In genomic region chr4:72919937-72920336, GRCh38 we compare ENCODE assay signal across 25 cellular contexts.
"Had no signal": no experiment of that assay in that cellular context is flagged by ENCODE, and none has a peak within 500 bp of the region (broad histone marks: within the 10 kb centered on the region; RNA-seq: fewer than 3 reads in every experiment).

No MANE protein-coding gene starts in this region.

- H3K4me1 Mint-ChIP-seq: activated CD4-positive, alpha-beta T cell treated with anti-CD3 and anti-CD28 coated beads for 36 hours; naive thymus-derived CD4-positive, alpha-beta T cell; neural crest cell had no signal

- H3K36me3 ChIP-seq: adrenal gland, brain microvascular endothelial cell, heart right ventricle, pancreas, tibial nerve had no signal

- H3K4me3 Mint-ChIP-seq: activated CD4-positive, alpha-beta T cell treated with anti-CD3 and anti-CD28 coated beads for 36 hours; activated CD8-positive, alpha-beta T cell treated with anti-CD3 and anti-CD28 coated beads, Interleukin-2, amount 10 ng/mL, durations not matched to agents 7 days and 5 days; activated naive CD8-positive, alpha-beta T cell; activated T-cell treated with anti-CD3 and anti-CD28 coated beads, Interleukin-2, amount 50 U/mL, for 72 hours; naive thymus-derived CD4-positive, alpha-beta T cell; neural crest cell; T-helper 2 cell treated with Interferon-gamma antibody and Interleukin-4, amounts not matched to agents 5 μg/mL and 100 μg/mL, for 36 hours had no signal

- H3K27ac ChIP-seq: adrenal gland, brain microvascular endothelial cell, foreskin keratinocyte, heart right ventricle, pancreas, psoas muscle, tibial nerve had no signal

- H3K36me3 Mint-ChIP-seq: activated naive CD8-positive, alpha-beta T cell; naive thymus-derived CD4-positive, alpha-beta T cell had no signal

- H3K27me3 ChIP-seq: adrenal gland, brain microvascular endothelial cell, foreskin keratinocyte, heart right ventricle, pancreas, tibial nerve had no signal

- H3K9me3 Mint-ChIP-seq: neural crest cell; T-helper 2 cell treated with Interferon-gamma antibody and Interleukin-4, amounts not matched to agents 5 μg/mL and 100 μg/mL, for 36 hours had no signal

- H3K9me3 ChIP-seq: adrenal gland, pancreas, psoas muscle had no signal

- H3K27ac Mint-ChIP-seq: activated CD4-positive, alpha-beta T cell treated with anti-CD3 and anti-CD28 coated beads for 36 hours; activated CD8-positive, alpha-beta T cell treated with anti-CD3 and anti-CD28 coated beads, Interleukin-2, amount 10 ng/mL, durations not matched to agents 7 days and 5 days; activated naive CD8-positive, alpha-beta T cell; activated T-cell treated with anti-CD3 and anti-CD28 coated beads, Interleukin-2, amount 50 U/mL, for 72 hours; naive thymus-derived CD4-positive, alpha-beta T cell; T-helper 2 cell treated with Interferon-gamma antibody and Interleukin-4, amounts not matched to agents 5 μg/mL and 100 μg/mL, for 36 hours had no signal

- DNase-seq: activated CD4-positive, alpha-beta T cell treated with anti-CD3 and anti-CD28 coated beads for 36 hours; activated CD4-positive, CD25-positive, alpha-beta regulatory T cell; activated CD8-positive, alpha-beta T cell treated with anti-CD3 and anti-CD28 coated beads, Interleukin-2, amount 10 ng/mL, durations not matched to agents 7 days and 5 days; activated naive CD4-positive, alpha-beta T cell; activated T-cell treated with anti-CD3 and anti-CD28 coated beads for 4 hours; activated T-cell treated with anti-CD3 and anti-CD28 coated beads, Interleukin-2, amount 50 U/mL, for 72 hours; adrenal gland; brain microvascular endothelial cell; cortex of kidney; foreskin keratinocyte; heart right ventricle; left ventricle myocardium superior; midbrain; naive thymus-derived CD4-positive, alpha-beta T cell; pancreas; psoas muscle; right cardiac atrium; stimulated activated CD4-positive, alpha-beta T cell treated with anti-CD3 and anti-CD28 coated beads, Interleukin-2, amount 100 ng/mL, for 48 hours; stimulated activated naive CD4-positive, alpha-beta T cell treated with Interleukin-2 at 50 U/mL for 16 hours; T-helper 1 cell had no signal

- ATAC-seq: activated CD4-positive, alpha-beta T cell treated with anti-CD3 and anti-CD28 coated beads for 36 hours; activated CD8-positive, alpha-beta T cell treated with anti-CD3 and anti-CD28 coated beads, Interleukin-2, amount 10 ng/mL, durations not matched to agents 7 days and 5 days; activated T-cell treated with anti-CD3 and anti-CD28 coated beads, Interleukin-2, amount 50 U/mL, for 72 hours; esophagus mucosa; foreskin keratinocyte; heart right ventricle; left ventricle myocardium superior; naive thymus-derived CD4-positive, alpha-beta T cell; pancreas; psoas muscle; right cardiac atrium had no signal

- H3K4me1 ChIP-seq: adrenal gland, foreskin keratinocyte, heart right ventricle, pancreas, psoas muscle, tibial nerve had no signal

- H3K4me3 ChIP-seq: adrenal gland, heart right ventricle, pancreas, psoas muscle, tibial nerve had no signal
